Comparison of ENCODE assay signal across 13 cellular contexts in the genomic region with DNA sequence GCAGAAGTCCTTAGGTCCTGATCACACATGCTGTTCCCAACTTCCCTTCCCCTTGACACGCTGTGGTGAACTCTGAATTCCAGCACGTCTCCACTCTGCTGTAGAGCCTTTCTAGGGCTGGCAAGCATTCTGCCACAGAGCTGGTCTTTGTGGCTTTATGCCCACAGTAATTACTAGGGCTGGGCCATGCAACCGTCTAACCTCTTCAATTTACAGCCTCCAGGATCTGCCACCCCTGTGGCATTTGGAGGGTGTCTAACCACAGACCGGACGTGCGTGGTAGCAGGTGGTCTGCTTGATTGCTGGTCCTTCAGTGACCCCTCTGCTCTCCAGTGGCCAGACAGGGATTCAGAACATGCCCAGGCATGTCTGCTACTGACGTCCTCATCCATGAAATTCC. TPM values are rescaled to one million over a fixed set of nuclear protein-coding genes. Genes with fewer than 3 reads are reported as not detected.
DNase-seq lines count a peak whose midpoint lies in the region; ATAC-seq and TF ChIP-seq lines count a peak whose summit lies in the region.
"Had no signal": no experiment of that assay in that cellular context is flagged by ENCODE, and none has a peak within 500 bp of the region (broad histone marks: within the 10 kb centered on the region; RNA-seq: fewer than 3 reads in every experiment).

No MANE protein-coding gene starts in this region.

- H3K27me3 ChIP-seq in right cardiac atrium (ENCODE audit: control insufficient read depth, insufficient read depth) (no peaks in the 10 kb centered on the region), left ventricle myocardium inferior (ENCODE audit: low read depth) (no peaks in the 10 kb centered on the region), PC-3 (ENCODE audit: low read length) (no peaks in the 10 kb centered on the region)
- H3K27me3 ChIP-seq: neutrophil had no signal

- peak overlapping the region; percentile 13 for H3K27ac ChIP-seq in right cardiac atrium (ENCODE audit: low read length)
- no peak overlapping the region for H3K27ac ChIP-seq in left ventricle myocardium inferior (replicated peaks)
- H3K27ac ChIP-seq in PC-3 (ENCODE audit: low read length), result peak overlapping the region; percentile 93
- H3K27ac ChIP-seq: neutrophil had no signal

- DNase-seq in right cardiac atrium (peak in 1 of 3 donors; percentile 15), left ventricle myocardium inferior (no peak), PC-3 (peak; percentile 75), fibroblast of peridontal ligament (ENCODE audit: extremely low read depth) (peak; percentile 29), GM20000 (ENCODE audit: low spot score) (no peak)
- DNase-seq in central memory CD4-positive, alpha-beta T cell, result no peak
- DNase-seq: activated CD8-positive, alpha-beta memory T cell treated with anti-CD3 and anti-CD28 coated beads, Interleukin-2, amount 50 U/mL, for 4 hours; DMS153; MM.1S; SIG-M5 had no signal

- H3K79me2 ChIP-seq in PC-3 (ENCODE audit: low read length), result no peaks in the 10 kb centered on the region

- WGBS in right cardiac atrium, result 53% methylated on average over 7 of the region's 7 CpGs

- intact Hi-C loops in right cardiac atrium (cut with DNase I) (no loop called here), left ventricle myocardium inferior (cut with micrococcal nuclease) (no loop called here), PC-3 (cut with micrococcal nuclease) (loop anchor here (5.0 kb wide), 1 partner anchor 34 kb away; no protein-coding TSS in a partner anchor)

- H3K4me3 ChIP-seq in right cardiac atrium (ENCODE audit: low read length), result no peak overlapping the region
- H3K4me3 ChIP-seq in left ventricle myocardium inferior, result no peak overlapping the region
- H3K4me3 ChIP-seq in PC-3 (ENCODE audit: low read length), result no peak overlapping the region; the same call in 1 of the 2 replicates

- CTCF ChIA-PET in PC-3 (lab: Charles Lee), result interaction anchor here (0.6 to 1.2 kb wide), 2 partner anchors 15 to 21 kb away, joined by 4 to 6 read pairs; no protein-coding TSS in a partner anchor

- POLR2A ChIA-PET in PC-3 (lab: Charles Lee; ENCODE audit: unreplicated experiment), result no interaction called here

- H3K4me2 ChIP-seq in PC-3 (ENCODE audit: low read length), result peak overlapping the region; percentile 57

- H3K36me3 ChIP-seq in left ventricle myocardium inferior (no peaks in the 10 kb centered on the region), PC-3 (ENCODE audit: low read depth, low read length) (no peaks in the 10 kb centered on the region)
- H3K36me3 ChIP-seq: neutrophil had no signal

- ATAC-seq in right cardiac atrium (peak; percentile 51 to 85), PC-3 (peak; percentile 80), GM19463 (IDR thresholded peaks at IDR 0.05; ENCODE audit: unreplicated experiment) (no peak), GM21367 (IDR thresholded peaks at IDR 0.05; ENCODE audit: unreplicated experiment) (no peak)

- no TSS peak for BruUV-seq in PC-3 (replicated peaks; lab: Mats Ljungman, UMichigan)

- H2AFZ ChIP-seq in PC-3 (ENCODE audit: low read length), result peak overlapping the region; percentile 36

- H3K9ac ChIP-seq in PC-3 (ENCODE audit: low read length), result peak overlapping the region; percentile 52

- H3K9me2 ChIP-seq in PC-3 (replicated peaks; ENCODE audit: low read length), result no peaks in the 10 kb centered on the region

- no peaks in the 10 kb centered on the region for H4K20me1 ChIP-seq in PC-3 (ENCODE audit: low read length)

- H3K4me1 ChIP-seq in right cardiac atrium (ENCODE audit: control insufficient read depth, insufficient read depth, low read length) (no peaks in the 10 kb centered on the region), left ventricle myocardium inferior (peaks cover 7% of the 10 kb centered on the region), PC-3 (ENCODE audit: insufficient read depth, low read length) (peaks cover 32% of the 10 kb centered on the region)

- H3K9me3 ChIP-seq in right cardiac atrium (ENCODE audit: control insufficient read depth, low read length) (no peaks in the 10 kb centered on the region), left ventricle myocardium inferior (replicated peaks) (peaks cover 14% of the 10 kb centered on the region), PC-3 (ENCODE audit: low read length) (no peaks in the 10 kb centered on the region)
- H3K9me3 ChIP-seq: neutrophil had no signal

- no peak for TF ChIP-seq CTCF in left ventricle myocardium inferior (IDR thresholded peaks at IDR 0.05; ENCODE audit: borderline replicate concordance)
- TF ChIP-seq CTCF in PC-3 (conservative IDR thresholded peaks at IDR 0.05; ENCODE audit: low read depth, low read length), result no peak
- no peak for TF ChIP-seq CTCF in GM20000 (IDR thresholded peaks at IDR 0.05; ENCODE audit: extremely low read depth, missing control alignments)

- peaks cover 8% of the 10 kb centered on the region for H3F3A ChIP-seq in PC-3 (ENCODE audit: low read length, unreplicated experiment)

RNA-seq across cellular contexts. Expression of gene TGFA, which starts 43.1 kb away (rescaled TPM):
- total RNA-seq in right cardiac atrium, result under 1 TPM; 0.47 to 0.96 (median 0.58) TPM
- 0.81 TPM for polyA plus RNA-seq in right cardiac atrium
- total RNA-seq in left ventricle myocardium inferior, result 1.1 TPM
- 45.0 and 54.7 TPM in 2 replicates for total RNA-seq in PC-3 (2014; rRNA removed)

Comparison
In these comparisons a context has a peak if more than half of its experiments do, and no peak if none do; other contexts are left out.
1. ATAC-seq: peak in right cardiac atrium (2 of 2) and PC-3 (single experiment); none in GM19463 (single experiment) and GM21367 (single experiment).
2. DNase-seq: peak in PC-3 (single experiment) and fibroblast of peridontal ligament (single experiment); none in left ventricle myocardium inferior (single experiment), central memory CD4-positive, alpha-beta T cell (single experiment) and GM20000 (single experiment).
3. RNA of gene TGFA, which starts 43.1 kb away (total RNA-seq): 45.0 to 54.7 TPM in PC-3; 1.1 TPM in left ventricle myocardium inferior (single experiment) and 0.47 to 0.96 TPM in right cardiac atrium; every median in the first group is over 10 times any median in the second.